1 cellular context compared by ENCODE assay signal in the genomic region with DNA sequence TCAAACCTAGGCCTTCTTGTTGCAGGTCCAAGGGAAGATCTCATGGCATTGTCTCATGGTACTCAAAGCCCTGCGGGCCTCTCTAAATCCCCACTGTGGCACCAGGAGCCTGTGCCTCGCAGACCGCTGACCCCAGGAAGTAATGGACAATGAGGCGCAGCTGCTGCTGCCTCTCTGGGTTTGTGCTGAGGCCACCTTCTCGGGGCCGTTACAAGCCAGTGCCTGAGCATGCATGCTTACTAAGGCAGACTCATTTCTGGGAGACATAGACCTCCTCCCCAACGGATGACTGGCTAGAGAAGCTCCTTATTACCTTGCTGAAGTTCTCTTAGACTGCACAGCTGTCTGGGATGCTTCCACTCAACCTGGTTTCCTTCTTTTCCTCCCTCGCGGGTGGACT.
TF ChIP-seq lines count a peak whose summit lies in the region.

No MANE protein-coding gene starts in this region.

TF ChIP-seq in GM12878, 131 proteins besides CTCF, POLR2A, EP300 and RAD21:
- TF ChIP-seq ESRRA (IDR thresholded peaks at IDR 0.05; ENCODE audit: low read length): no peak
- TF ChIP-seq NFIC (IDR thresholded peaks at IDR 0.05; ENCODE audit: low read depth, low read length): no peak
- no peak for TF ChIP-seq SREBF1 (IDR thresholded peaks at IDR 0.05; ENCODE audit: low read length)
- no peak for TF ChIP-seq SMAD5 (IDR thresholded peaks at IDR 0.05; ENCODE audit: low read depth)
- no peak for TF ChIP-seq MYB (IDR thresholded peaks at IDR 0.05; ENCODE audit: borderline replicate concordance, low read depth, low read length)
- TF ChIP-seq ATF7 (IDR thresholded peaks at IDR 0.05; ENCODE audit: low read depth): no peak
